18 cellular contexts compared by ENCODE assay signal in genomic region chr10:102479651-102480050, GRCh38. TPM values are rescaled to one million over a fixed set of nuclear protein-coding genes. Genes with fewer than 3 reads are reported as not detected.
DNase-seq lines count a peak whose midpoint lies in the region; ATAC-seq and TF ChIP-seq lines count a peak whose summit lies in the region.
"Had no signal": no experiment of that assay in that cellular context is flagged by ENCODE, and none has a peak within 500 bp of the region (broad histone marks: within the 10 kb centered on the region; RNA-seq: fewer than 3 reads in every experiment).

No MANE protein-coding gene starts in this region.

- intact Hi-C loops in heart right ventricle (cut with DNase I), result loop anchor here in 6 of 10 donors (2.0 to 10.0 kb wide), 6 partner anchors 55 to 245 kb away; partner anchors contain the start of genes NFKB2 (in 4 of the 6) and FBXL15 (in 1 of the 6)
- intact Hi-C loops in Right ventricle myocardium inferior (cut with DNase I), result loop anchor here (2.0 to 5.0 kb wide), 2 partner anchors 85 to 252 kb away; partner anchors contain the start of genes ELOVL3 and NFKB2
- intact Hi-C loops in right cardiac atrium (cut with DNase I), result loop anchor here in 1 of 4 donors (5.0 kb wide), 1 partner anchor 77 kb away; no protein-coding TSS in a partner anchor

- no peaks in the 10 kb centered on the region for H3K9me3 Mint-ChIP-seq in stimulated activated effector memory CD8-positive, alpha-beta T cell treated with anti-CD3 and anti-CD28 coated beads, Interleukin-12 subunit alpha, Interleukin-12 subunit beta, amount 100 ng/mL, for 72 hours
- H3K9me3 Mint-ChIP-seq: H9; memory B cell; stimulated activated naive CD8-positive, alpha-beta T cell treated with anti-CD3 and anti-CD28 coated beads, Interleukin-15, Interleukin-2, amounts not matched to agents 100 ng/mL and 50 ng/mL, for 24 hours had no signal

- no peaks in the 10 kb centered on the region for H3K9me2 ChIP-seq in MM.1S (replicated peaks; ENCODE audit: insufficient read depth, low read length)

- no peaks in the 10 kb centered on the region for H4K20me1 ChIP-seq in MM.1S (ENCODE audit: insufficient read depth, low read length)

- H3K27me3 ChIP-seq in heart right ventricle (no peaks in the 10 kb centered on the region), right cardiac atrium (ENCODE audit: control insufficient read depth, insufficient read depth) (no peaks in the 10 kb centered on the region), MM.1S (replicated peaks; ENCODE audit: insufficient read depth, low read length) (no peaks in the 10 kb centered on the region)
- H3K27me3 ChIP-seq: adrenal gland, breast epithelium, tibial artery had no signal

- H3K36me3 ChIP-seq in heart right ventricle (peaks cover 9 to 74% (median 48%) of the 10 kb centered on the region in 9 donors), MM.1S (replicated peaks; ENCODE audit: insufficient read depth, low read length) (no peaks in the 10 kb centered on the region)

- H3K36me3 Mint-ChIP-seq in stimulated activated effector memory CD8-positive, alpha-beta T cell treated with anti-CD3 and anti-CD28 coated beads, Interleukin-12 subunit alpha, Interleukin-12 subunit beta, amount 100 ng/mL, for 72 hours, result peaks cover 70% of the 10 kb centered on the region

- no peak for DNase-seq in heart right ventricle
- DNase-seq in Right ventricle myocardium inferior (ENCODE audit: missing footprints), result no peak
- peak; percentile 14 for DNase-seq in M059J (ENCODE audit: low read depth)
- DNase-seq in right cardiac atrium, result no peak
- DNase-seq in stimulated activated effector memory CD8-positive, alpha-beta T cell treated with anti-CD3 and anti-CD28 coated beads, Interleukin-12 subunit alpha, Interleukin-12 subunit beta, amount 100 ng/mL, for 72 hours (ENCODE audit: low spot score in 2 of 2), result no peak
- no peak for DNase-seq in MM.1S

- H2AFZ ChIP-seq in MM.1S (ENCODE audit: low read length), result no peak overlapping the region

- ATAC-seq in heart right ventricle (peak in 1 of 8 donors; percentile 2), Right ventricle myocardium inferior (no peak), right cardiac atrium (no peak), GM21717 (IDR thresholded peaks at IDR 0.05; ENCODE audit: unreplicated experiment) (no peak), HG03108 (IDR thresholded peaks at IDR 0.05; ENCODE audit: unreplicated experiment) (no peak)
- ATAC-seq in stimulated activated effector memory CD8-positive, alpha-beta T cell treated with anti-CD3 and anti-CD28 coated beads, Interleukin-12 subunit alpha, Interleukin-12 subunit beta, amount 100 ng/mL, for 72 hours, result no peak

- H3F3A ChIP-seq in MM.1S (ENCODE audit: insufficient read depth, low read length), result peaks cover 5% of the 10 kb centered on the region; the same call in 1 of the 2 replicates

- no peak overlapping the region for H3K9ac ChIP-seq in MM.1S (ENCODE audit: low read length)

- H3K27ac ChIP-seq in heart right ventricle, result peak overlapping the region in 9 of 10 donors; percentile 27 to 82 (median 75)
- H3K27ac ChIP-seq in right cardiac atrium (ENCODE audit: low read length), result peak overlapping the region; percentile 45
- H3K27ac ChIP-seq in MM.1S (ENCODE audit: low read length), result no peak overlapping the region
- H3K27ac ChIP-seq: breast epithelium, SK-N-MC, tibial artery had no signal

- H3K4me3 ChIP-seq in heart right ventricle, result no peak overlapping the region
- H3K4me3 ChIP-seq in right cardiac atrium (ENCODE audit: low read length), result no peak overlapping the region
- no peak overlapping the region for H3K4me3 ChIP-seq in MM.1S (ENCODE audit: low read length)
- H3K4me3 ChIP-seq: adrenal gland, breast epithelium, SK-N-MC, tibial artery had no signal

- H3K27ac Mint-ChIP-seq in stimulated activated effector memory CD8-positive, alpha-beta T cell treated with anti-CD3 and anti-CD28 coated beads, Interleukin-12 subunit alpha, Interleukin-12 subunit beta, amount 100 ng/mL, for 72 hours, result peak overlapping the region; percentile 67
- H3K27ac Mint-ChIP-seq: H9 had no signal

- H3K4me1 Mint-ChIP-seq in stimulated activated effector memory CD8-positive, alpha-beta T cell treated with anti-CD3 and anti-CD28 coated beads, Interleukin-12 subunit alpha, Interleukin-12 subunit beta, amount 100 ng/mL, for 72 hours, result peaks cover 8% of the 10 kb centered on the region
- H3K4me1 Mint-ChIP-seq: H9 had no signal

- TF ChIP-seq CTCF in heart right ventricle (IDR thresholded peaks at IDR 0.05), result no peak
- TF ChIP-seq CTCF in MM.1S (IDR thresholded peaks at IDR 0.05; ENCODE audit: low read length), result no peak

- no peaks in the 10 kb centered on the region for H3K79me2 ChIP-seq in MM.1S (ENCODE audit: low read length)

- H3K9me3 ChIP-seq in heart right ventricle, result no peaks in the 10 kb centered on the region
- H3K9me3 ChIP-seq in right cardiac atrium (ENCODE audit: control insufficient read depth, low read length), result no peaks in the 10 kb centered on the region
- no peaks in the 10 kb centered on the region for H3K9me3 ChIP-seq in MM.1S (replicated peaks; ENCODE audit: insufficient read depth, low read length)
- H3K9me3 ChIP-seq: adrenal gland, breast epithelium, tibial artery had no signal

- no peak overlapping the region for H3K4me2 ChIP-seq in MM.1S (ENCODE audit: low read depth, low read length)

- H3K4me1 ChIP-seq in heart right ventricle (peaks cover 4 to 16% (median 11%) of the 10 kb centered on the region in 9 donors), right cardiac atrium (ENCODE audit: control insufficient read depth, insufficient read depth, low read length) (peaks cover 3% of the 10 kb centered on the region), MM.1S (ENCODE audit: low read length) (no peaks in the 10 kb centered on the region)
- H3K4me1 ChIP-seq: adrenal gland, breast epithelium, tibial artery had no signal

- H3K4me3 Mint-ChIP-seq in stimulated activated effector memory CD8-positive, alpha-beta T cell treated with anti-CD3 and anti-CD28 coated beads, Interleukin-12 subunit alpha, Interleukin-12 subunit beta, amount 100 ng/mL, for 72 hours, result no peak overlapping the region
- H3K4me3 Mint-ChIP-seq: H9; memory B cell; stimulated activated naive CD8-positive, alpha-beta T cell treated with anti-CD3 and anti-CD28 coated beads, Interleukin-15, Interleukin-2, amounts not matched to agents 100 ng/mL and 50 ng/mL, for 24 hours; T-helper 17 cell had no signal

RNA-seq across cellular contexts. Expression of gene ACTR1A, which starts 22.9 kb away (rescaled TPM):
- total RNA-seq in heart right ventricle, result 100 to 1,000 TPM in 8 of 10 donors, 10 to 100 TPM in 2; 90.1 to 138 (median 110) TPM
- 100 to 1,000 TPM; 102 to 113 TPM for polyA plus RNA-seq in heart right ventricle
- 101 TPM for total RNA-seq in Right ventricle myocardium inferior
- 120 and 173 TPM in 2 replicates for total RNA-seq in M059J (2014; rRNA removed; shearing (Covaris generic))
- total RNA-seq in right cardiac atrium, result 100 to 1,000 TPM; 100 to 108 (median 107) TPM
- polyA plus RNA-seq in right cardiac atrium, result 106 TPM

RNA-seq across cellular contexts. Expression of gene SUFU, which starts 24.1 kb away (rescaled TPM):
- total RNA-seq in heart right ventricle (10 to 100 TPM in 1 of 10 donors, 1 to 10 TPM in 9; 5.7 to 10.1 (median 7.5) TPM), Right ventricle myocardium inferior (7.8 TPM), right cardiac atrium (10 to 100 TPM in 3 of 4 donors, 1 to 10 TPM in 1; 7.7 to 11.8 (median 11.4) TPM)
- polyA plus RNA-seq in heart right ventricle (1 to 10 TPM; 3.3 to 4.9 TPM), right cardiac atrium (6.7 TPM)
- 1.9 and 4.6 TPM in 2 replicates for total RNA-seq in M059J (2014; rRNA removed; shearing (Covaris generic))

RNA-seq across cellular contexts. Expression of gene C10orf95, which starts 28.3 kb away (rescaled TPM):
- not detected for total RNA-seq in heart right ventricle
- not detected for polyA plus RNA-seq in heart right ventricle
- not detected for total RNA-seq in Right ventricle myocardium inferior
- not detected in 2 replicates for total RNA-seq in M059J (2014; rRNA removed; shearing (Covaris generic))
- not detected for total RNA-seq in right cardiac atrium
- polyA plus RNA-seq in right cardiac atrium, result 0.09 TPM
- total RNA-seq: H9, RPMI7951 had no signal
- polyA plus RNA-seq: AG04450 had no signal

RNA-seq across cellular contexts. Expression of gene CUEDC2, which starts 47.3 kb away (rescaled TPM):
- total RNA-seq in heart right ventricle (10 to 100 TPM; 65.7 to 84.3 (median 79.1) TPM), Right ventricle myocardium inferior (84.5 TPM), right cardiac atrium (10 to 100 TPM; 68.7 to 78.6 (median 71.6) TPM)
- polyA plus RNA-seq in heart right ventricle (10 to 100 TPM; 60.0 to 81.7 TPM), right cardiac atrium (94.6 TPM)
- total RNA-seq in M059J (2014; rRNA removed; shearing (Covaris generic)), result 33.1 and 50.9 TPM in 2 replicates

RNA-seq across cellular contexts. Expression of gene FBXL15, which starts 59.0 kb away (rescaled TPM):
- total RNA-seq in heart right ventricle (10 to 100 TPM in 5 of 10 donors, 1 to 10 TPM in 5; 6.7 to 10.5 (median 9.9) TPM), Right ventricle myocardium inferior (8.4 TPM), right cardiac atrium (10 to 100 TPM; 14.0 to 15.6 (median 14.4) TPM)
- polyA plus RNA-seq in heart right ventricle (10 to 100 TPM; 10.4 to 19.2 TPM), right cardiac atrium (14.4 TPM)
- 8.2 and 18.8 TPM in 2 replicates for total RNA-seq in M059J (2014; rRNA removed; shearing (Covaris generic))
